ENCODE assay signal across 1 cellular context in the genomic region with DNA sequence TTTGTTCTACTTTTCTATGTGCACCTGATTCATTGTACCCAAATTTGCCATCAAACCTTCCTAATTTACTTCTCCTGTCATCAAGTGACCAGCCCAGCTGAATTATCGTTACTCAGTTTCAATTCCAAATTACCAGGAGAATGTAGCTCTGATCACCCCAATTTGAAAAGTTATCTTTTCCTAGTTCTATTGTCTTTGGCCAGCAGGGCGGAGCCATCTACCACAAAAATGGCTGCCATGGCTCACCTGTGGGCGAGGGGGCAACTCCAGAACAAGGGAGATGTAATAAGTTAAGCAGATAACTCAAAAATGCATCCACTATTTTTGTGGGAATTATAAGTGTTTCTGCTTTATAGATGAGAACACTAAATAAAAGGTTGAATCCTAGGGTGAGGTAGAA.
TF ChIP-seq lines count a peak whose summit lies in the region.

No MANE protein-coding gene starts in this region.

TF ChIP-seq in HCT116, 20 proteins besides CTCF, POLR2A, EP300 and RAD21 (continued from another document):
- TF ChIP-seq, protein P1, sequence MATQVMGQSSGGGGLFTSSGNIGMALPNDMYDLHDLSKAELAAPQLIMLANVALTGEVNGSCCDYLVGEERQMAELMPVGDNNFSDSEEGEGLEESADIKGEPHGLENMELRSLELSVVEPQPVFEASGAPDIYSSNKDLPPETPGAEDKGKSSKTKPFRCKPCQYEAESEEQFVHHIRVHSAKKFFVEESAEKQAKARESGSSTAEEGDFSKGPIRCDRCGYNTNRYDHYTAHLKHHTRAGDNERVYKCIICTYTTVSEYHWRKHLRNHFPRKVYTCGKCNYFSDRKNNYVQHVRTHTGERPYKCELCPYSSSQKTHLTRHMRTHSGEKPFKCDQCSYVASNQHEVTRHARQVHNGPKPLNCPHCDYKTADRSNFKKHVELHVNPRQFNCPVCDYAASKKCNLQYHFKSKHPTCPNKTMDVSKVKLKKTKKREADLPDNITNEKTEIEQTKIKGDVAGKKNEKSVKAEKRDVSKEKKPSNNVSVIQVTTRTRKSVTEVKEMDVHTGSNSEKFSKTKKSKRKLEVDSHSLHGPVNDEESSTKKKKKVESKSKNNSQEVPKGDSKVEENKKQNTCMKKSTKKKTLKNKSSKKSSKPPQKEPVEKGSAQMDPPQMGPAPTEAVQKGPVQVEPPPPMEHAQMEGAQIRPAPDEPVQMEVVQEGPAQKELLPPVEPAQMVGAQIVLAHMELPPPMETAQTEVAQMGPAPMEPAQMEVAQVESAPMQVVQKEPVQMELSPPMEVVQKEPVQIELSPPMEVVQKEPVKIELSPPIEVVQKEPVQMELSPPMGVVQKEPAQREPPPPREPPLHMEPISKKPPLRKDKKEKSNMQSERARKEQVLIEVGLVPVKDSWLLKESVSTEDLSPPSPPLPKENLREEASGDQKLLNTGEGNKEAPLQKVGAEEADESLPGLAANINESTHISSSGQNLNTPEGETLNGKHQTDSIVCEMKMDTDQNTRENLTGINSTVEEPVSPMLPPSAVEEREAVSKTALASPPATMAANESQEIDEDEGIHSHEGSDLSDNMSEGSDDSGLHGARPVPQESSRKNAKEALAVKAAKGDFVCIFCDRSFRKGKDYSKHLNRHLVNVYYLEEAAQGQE (IDR thresholded peaks at IDR 0.05; ENCODE audit: low read depth) = no peak
